In the genomic region with DNA sequence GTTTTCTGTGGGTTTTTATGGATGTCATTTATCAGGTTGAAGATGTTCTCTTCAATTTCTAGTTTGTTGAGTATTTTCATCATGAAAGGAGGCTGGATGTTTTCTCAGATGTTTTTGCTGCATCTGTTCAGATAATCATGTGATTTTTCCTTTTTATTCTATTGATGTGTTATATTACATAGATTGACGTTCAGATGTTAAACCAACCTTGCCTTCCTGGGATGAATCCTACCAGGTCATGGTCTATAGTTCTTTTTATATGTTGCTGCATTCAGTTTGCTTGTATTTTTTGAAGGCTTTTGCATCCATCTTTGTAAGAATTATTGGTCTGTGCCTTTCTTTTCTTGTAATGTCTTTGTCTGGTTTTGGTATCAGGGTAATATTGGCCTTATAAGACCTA, we compare ENCODE assay signal across 32 cellular contexts. TPM values are rescaled to one million over a fixed set of nuclear protein-coding genes. Genes with fewer than 3 reads are reported as not detected.
DNase-seq lines count a peak whose midpoint lies in the region; ATAC-seq, FAIRE-seq and TF ChIP-seq lines count a peak whose summit lies in the region.
"Had no signal": no experiment of that assay in that cellular context is flagged by ENCODE, and none has a peak within 500 bp of the region (broad histone marks: within the 10 kb centered on the region; RNA-seq: fewer than 3 reads in every experiment).

No MANE protein-coding gene starts in this region.

- TF ChIP-seq CTCF in D721Med (IDR thresholded peaks at IDR 0.05; ENCODE audit: insufficient read depth, missing control alignments) (no peak), K562 (IDR thresholded peaks at IDR 0.05 in 2 of 3, conservative IDR thresholded peaks at IDR 0.05 in 1 of 3; ENCODE audit: insufficient read depth in 2 of 3, low read depth in 1 of 3, low read length in 3 of 3) (no peak)

- intact Hi-C loops in K562 (cut with micrococcal nuclease): no loop called here

- in situ Hi-C loops in K562 (cut with MboI): no loop called here

- no peaks in the 10 kb centered on the region for H3K9me1 ChIP-seq in K562 (ENCODE audit: control insufficient read depth, insufficient read depth, low read length)

- no peak for TF ChIP-seq RAD21 in K562 (CRISPR knock-in tag; conservative IDR thresholded peaks at IDR 0.05 in 1 of 2, IDR thresholded peaks at IDR 0.05 in 1 of 2)

- no peaks in the 10 kb centered on the region for H4K20me1 ChIP-seq in K562 (replicated peaks; ENCODE audit: control insufficient read depth, insufficient read depth, low read length)
- H4K20me1 ChIP-seq: BLaER1; BLaER1 treated with 17β-estradiol and CSF1 and Interleukin-3, amounts not matched to agents 10 nM and 100 nM had no signal

- BruUV-seq in K562 (replicated peaks; lab: Mats Ljungman, UMichigan): no TSS peak

- no peak overlapping the region for H3K9ac ChIP-seq in K562 (ENCODE audit: insufficient read depth in 1 of 2, low read depth in 2 of 2, low read length in 2 of 2)
- H3K9ac ChIP-seq: BLaER1; BLaER1 treated with 17β-estradiol and CSF1 and Interleukin-3, amounts not matched to agents 10 nM and 100 nM had no signal

- TF ChIP-seq POLR2A in K562 (conservative IDR thresholded peaks at IDR 0.05): no peak

- POLR2A ChIA-PET in K562 (lab: Yijun Ruan, JAX): no interaction called here

- H3K79me2 ChIP-seq in K562 (ENCODE audit: control insufficient read depth, insufficient read depth, low read length): no peaks in the 10 kb centered on the region

- no peaks in the 10 kb centered on the region; a peak in 1 of 5 replicates for H3K4me1 ChIP-seq in K562 (replicated peaks in 1 of 2; ENCODE audit: control insufficient read depth in 2 of 2, insufficient read depth in 2 of 2, low read length in 2 of 2)
- H3K4me1 ChIP-seq: A549; BE2C; BLaER1; BLaER1 treated with 17β-estradiol and CSF1 and Interleukin-3, amounts not matched to agents 10 nM and 100 nM; Caco-2 had no signal

- no peak for DNase-seq in D721Med (ENCODE audit: insufficient read length, low spot score)
- no peak for DNase-seq in K562 (ENCODE audit: extremely low read depth in 1 of 4, low spot score in 3 of 4)
- DNase-seq: 8988T; ACHN; AML-193; BE2C; C1 segment of cervical spinal cord; Caco-2; Calu3; CD4-positive, alpha-beta memory T cell; CD4-positive, alpha-beta T cell; CD4-positive, CD25-positive, alpha-beta regulatory T cell; CD8-positive, alpha-beta memory T cell; CD8-positive, alpha-beta T cell; COR-L47; DMS 273 treated with DMSO at 0.1 percent for 48 hours; DMS153; DMS53; DMS79; DMS79 treated with DMSO at 0.1 percent for 48 hours; DND-41; EL had no signal

- no peaks in the 10 kb centered on the region for H3K27me3 ChIP-seq in K562 (ENCODE audit: control insufficient read depth in 2 of 2, insufficient read depth in 2 of 2, low read length in 2 of 2)
- H3K27me3 ChIP-seq: BE2C; BLaER1; BLaER1 treated with 17β-estradiol and CSF1 and Interleukin-3, amounts not matched to agents 10 nM and 100 nM had no signal

- no peak overlapping the region for H3K4me3 ChIP-seq in K562
- H3K4me3 ChIP-seq: A549; BLaER1; BLaER1 treated with 17β-estradiol and CSF1 and Interleukin-3, amounts not matched to agents 10 nM and 100 nM had no signal

- no peak overlapping the region for H3K4me2 ChIP-seq in K562 (ENCODE audit: insufficient read depth, low read length)
- H3K4me2 ChIP-seq: A549; BLaER1; BLaER1 treated with 17β-estradiol and CSF1 and Interleukin-3, amounts not matched to agents 10 nM and 100 nM had no signal

- H3K9me3 ChIP-seq in K562 (replicated peaks; ENCODE audit: control insufficient read depth, insufficient read depth, low read depth, low read length): no peaks in the 10 kb centered on the region; the same call in 1 of the 2 replicates
- H3K9me3 ChIP-seq: BE2C had no signal

- H3K27ac ChIP-seq in K562 (ENCODE audit: extremely low read depth, low read depth, low read length): no peak overlapping the region
- H3K27ac ChIP-seq: 22Rv1; A549; BLaER1; BLaER1 treated with 17β-estradiol and CSF1 and Interleukin-3, amounts not matched to agents 10 nM and 100 nM; C4-2B had no signal

- H2AFZ ChIP-seq in K562 (ENCODE audit: low read depth, low read length): no peak overlapping the region

- TF ChIP-seq EP300 in K562 (IDR thresholded peaks at IDR 0.05; ENCODE audit: low read length): no peak

- CTCF ChIA-PET in K562 (lab: Yijun Ruan, JAX; ENCODE audit: low intra/inter-chr PET ratio): no interaction called here

- ATAC-seq in K562: no peak
- no peak for ATAC-seq in HG03095 (IDR thresholded peaks at IDR 0.05; ENCODE audit: unreplicated experiment)
- no peak for ATAC-seq in GM18873 (IDR thresholded peaks at IDR 0.05; ENCODE audit: low FRiP score, unreplicated experiment)
- ATAC-seq: A549; CD8-positive, alpha-beta T cell had no signal

- WGBS in K562 (ENCODE audit: insufficient coverage, low coverage, missing lambda C conversion rate): 10% methylated on average over 1 of the region's 1 CpG

- no peaks in the 10 kb centered on the region for H3K36me3 ChIP-seq in K562 (ENCODE audit: control insufficient read depth, insufficient read depth, low read length)
- H3K36me3 ChIP-seq: BE2C; BLaER1; BLaER1 treated with 17β-estradiol and CSF1 and Interleukin-3, amounts not matched to agents 10 nM and 100 nM had no signal

- FAIRE-seq in D721Med (lab: Jason Lieb, UNC): peak; percentile 44
- peak; percentile 23 for FAIRE-seq in K562 (lab: Jason Lieb, UNC)
- FAIRE-seq: A549 had no signal

TF ChIP-seq in K562, 482 proteins besides CTCF, POLR2A, EP300 and RAD21 (continues in another document):
- TF ChIP-seq MTA2 (IDR thresholded peaks at IDR 0.05; ENCODE audit: low read depth) (no peak), SRSF7 (optimal IDR thresholded peaks at IDR 0.05; ENCODE audit: low read depth, low read length) (no peak), HCFC1 (IDR thresholded peaks at IDR 0.05; ENCODE audit: low read depth, low read length) (no peak), TAF7 (tag; IDR thresholded peaks at IDR 0.05) (no peak)
- TF ChIP-seq, protein P1, sequence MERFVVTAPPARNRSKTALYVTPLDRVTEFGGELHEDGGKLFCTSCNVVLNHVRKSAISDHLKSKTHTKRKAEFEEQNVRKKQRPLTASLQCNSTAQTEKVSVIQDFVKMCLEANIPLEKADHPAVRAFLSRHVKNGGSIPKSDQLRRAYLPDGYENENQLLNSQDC (CRISPR knock-in tag; IDR thresholded peaks at IDR 0.05): no peak
- TF ChIP-seq, protein P2, sequence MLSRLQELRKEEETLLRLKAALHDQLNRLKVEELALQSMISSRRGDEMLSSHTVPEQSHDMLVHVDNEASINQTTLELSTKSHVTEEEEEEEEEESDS (CRISPR knock-in tag; IDR thresholded peaks at IDR 0.05): no peak
- TF ChIP-seq, protein P3, sequence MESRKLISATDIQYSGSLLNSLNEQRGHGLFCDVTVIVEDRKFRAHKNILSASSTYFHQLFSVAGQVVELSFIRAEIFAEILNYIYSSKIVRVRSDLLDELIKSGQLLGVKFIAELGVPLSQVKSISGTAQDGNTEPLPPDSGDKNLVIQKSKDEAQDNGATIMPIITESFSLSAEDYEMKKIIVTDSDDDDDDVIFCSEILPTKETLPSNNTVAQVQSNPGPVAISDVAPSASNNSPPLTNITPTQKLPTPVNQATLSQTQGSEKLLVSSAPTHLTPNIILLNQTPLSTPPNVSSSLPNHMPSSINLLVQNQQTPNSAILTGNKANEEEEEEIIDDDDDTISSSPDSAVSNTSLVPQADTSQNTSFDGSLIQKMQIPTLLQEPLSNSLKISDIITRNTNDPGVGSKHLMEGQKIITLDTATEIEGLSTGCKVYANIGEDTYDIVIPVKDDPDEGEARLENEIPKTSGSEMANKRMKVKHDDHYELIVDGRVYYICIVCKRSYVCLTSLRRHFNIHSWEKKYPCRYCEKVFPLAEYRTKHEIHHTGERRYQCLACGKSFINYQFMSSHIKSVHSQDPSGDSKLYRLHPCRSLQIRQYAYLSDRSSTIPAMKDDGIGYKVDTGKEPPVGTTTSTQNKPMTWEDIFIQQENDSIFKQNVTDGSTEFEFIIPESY (CRISPR knock-in tag; IDR thresholded peaks at IDR 0.05): no peak

RNA-seq across cellular contexts. Expression of a gene that starts 43.9 kb away (rescaled TPM):
- 6.4 and 13.8 TPM in 2 replicates for total RNA-seq in K562 (2011; cell fraction: chromatin; rRNA removed; ENCODE audit: low replicate concordance)
- total RNA-seq in K562 (2011; cell fraction: nucleolus; rRNA removed): 11.3 and 12.5 TPM in 2 replicates
- total RNA-seq in K562 (2011; cell fraction: nucleoplasm; rRNA removed): 15.8 and 17.8 TPM in 2 replicates
- total RNA-seq in K562 (2014; rRNA removed) (30.1 and 38.1 TPM in 2 replicates), K562 (2014; rRNA removed; fragmentation: Illumina TruSeq; extraction: Trizol) (64.1 and 64.8 TPM in 2 replicates), K562 (2015; rRNA removed; fragmentation: Illumina TruSeq; extraction: Trizol) (96.3 and 99.0 TPM in 2 replicates), K562 (2021) (31.9 and 32.0 TPM in 2 replicates)
- polyA plus RNA-seq in K562 (2011; rRNA removed) (35.6 and 41.2 TPM in 2 replicates), K562 (2014; fragmentation: Illumina TruSeq; extraction: Trizol) (42.1 and 46.5 TPM in 2 replicates), K562 (2014; fragmentation: Nextera tagmentation; extraction: Ambion mirVana) (10 to 100 TPM; 44.0 to 47.0 TPM), K562 (2014; rRNA removed) (27.2 and 37.0 TPM in 2 replicates)
- polyA plus RNA-seq in K562 (2011; cell fraction: cytosol; rRNA removed): 25.8 and 34.2 TPM in 2 replicates
- polyA plus RNA-seq in K562 (2011; cell fraction: nucleus; rRNA removed): 4.1 and 6.9 TPM in 2 replicates
- polyA plus RNA-seq in K562 (2012): 63.9 and 76.2 TPM in 2 replicates
- polyA minus RNA-seq in K562 (2011; rRNA and poly(A)+ RNA removed): 85.6 and 103 TPM in 2 replicates
- polyA minus RNA-seq in K562 (2011; cell fraction: cytosol; rRNA and poly(A)+ RNA removed): 23.7 and 37.9 TPM in 2 replicates
- 2.4 and 5.3 TPM in 2 replicates for polyA minus RNA-seq in K562 (2011; cell fraction: nucleus; rRNA and poly(A)+ RNA removed)
- total RNA-seq: Daoy had no signal
- polyA plus RNA-seq: AG04450; BJ; CD8-positive, alpha-beta memory T cell had no signal

RNA-seq across cellular contexts. Expression of a gene that starts 55.3 kb away (rescaled TPM):
- 10.0 and 21.9 TPM in 2 replicates for total RNA-seq in K562 (2011; cell fraction: chromatin; rRNA removed; ENCODE audit: low replicate concordance)
- total RNA-seq in K562 (2011; cell fraction: nucleolus; rRNA removed): 10.8 and 18.6 TPM in 2 replicates
- 14.5 and 16.9 TPM in 2 replicates for total RNA-seq in K562 (2011; cell fraction: nucleoplasm; rRNA removed)
- total RNA-seq in K562 (2014; rRNA removed) (39.3 and 82.5 TPM in 2 replicates), K562 (2014; rRNA removed; fragmentation: Illumina TruSeq; extraction: Trizol) (52.9 and 62.2 TPM in 2 replicates), K562 (2015; rRNA removed; fragmentation: Illumina TruSeq; extraction: Trizol) (41.2 and 41.3 TPM in 2 replicates), K562 (2021) (33.0 and 39.2 TPM in 2 replicates)
- polyA plus RNA-seq in K562 (2011; rRNA removed) (37.8 and 50.2 TPM in 2 replicates), K562 (2014; fragmentation: Illumina TruSeq; extraction: Trizol) (45.2 and 49.2 TPM in 2 replicates), K562 (2014; fragmentation: Nextera tagmentation; extraction: Ambion mirVana) (10 to 100 TPM; 25.9 to 26.3 TPM), K562 (2014; rRNA removed) (61.0 and 92.2 TPM in 2 replicates)
- polyA plus RNA-seq in K562 (2011; cell fraction: cytosol; rRNA removed): 27.5 and 29.8 TPM in 2 replicates
- polyA plus RNA-seq in K562 (2011; cell fraction: nucleus; rRNA removed): 11.5 and 13.0 TPM in 2 replicates
- polyA plus RNA-seq in K562 (2012): 30.1 and 43.6 TPM in 2 replicates
- 20.0 and 24.0 TPM in 2 replicates for polyA minus RNA-seq in K562 (2011; rRNA and poly(A)+ RNA removed)
- polyA minus RNA-seq in K562 (2011; cell fraction: cytosol; rRNA and poly(A)+ RNA removed): 22.5 and 24.1 TPM in 2 replicates
- 14.9 and 31.8 TPM in 2 replicates for polyA minus RNA-seq in K562 (2011; cell fraction: nucleus; rRNA and poly(A)+ RNA removed)
